11 cellular contexts compared by ENCODE assay signal in the genomic region with DNA sequence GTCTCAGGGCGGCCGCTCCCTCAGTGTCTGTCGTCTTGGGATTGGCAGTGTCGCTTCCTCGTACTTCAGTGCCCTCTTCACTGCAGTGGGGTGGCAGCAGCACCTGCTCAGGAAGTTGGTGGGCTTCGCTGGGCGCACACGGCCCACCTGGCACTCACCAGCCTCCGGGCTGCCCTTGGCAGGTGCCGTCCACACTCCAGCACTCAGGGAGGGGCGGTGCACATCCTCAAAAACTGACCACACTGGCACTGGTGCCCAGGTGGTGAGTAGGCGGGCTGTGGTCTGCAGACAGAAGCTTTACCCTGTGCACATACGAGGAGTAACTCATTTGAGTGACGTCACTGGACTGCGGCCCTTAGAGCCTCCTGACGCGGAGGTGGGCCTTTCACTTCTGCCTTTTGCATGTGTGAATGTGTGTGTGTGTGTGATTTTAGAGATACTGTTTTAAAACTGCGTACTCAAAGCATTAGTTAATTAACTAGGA.
DNase-seq lines count a peak whose midpoint lies in the region; ATAC-seq, FAIRE-seq and TF ChIP-seq lines count a peak whose summit lies in the region.
"Had no signal": no experiment of that assay in that cellular context is flagged by ENCODE, and none has a peak within 500 bp of the region (broad histone marks: within the 10 kb centered on the region; RNA-seq: fewer than 3 reads in every experiment).

No MANE protein-coding gene starts in this region.

- H2AFZ ChIP-seq in GM12878 (ENCODE audit: control insufficient read depth, low read depth, low read length) = peak overlapping the region; percentile 56

- POLR2A ChIA-PET in GM10248 (lab: Yijun Ruan, JAX) = no interaction called here
- POLR2A ChIA-PET in GM12878 (lab: Charles Lee) = no interaction called here

- intact Hi-C loops in GM12878 (cut with micrococcal nuclease; ENCODE audit: unreplicated experiment) = loop anchor here (10.0 kb wide), 1 partner anchor 91 kb away; the partner anchor contains the start of gene BANP

- RAD21 ChIA-PET in GM12878 (lab: Charles Lee; ENCODE audit: unreplicated experiment) = no interaction called here

- no peaks in the 10 kb centered on the region for H4K20me1 ChIP-seq in GM12878 (ENCODE audit: control insufficient read depth, insufficient read depth)

- CTCF ChIA-PET in GM10248 (lab: Yijun Ruan, JAX) (no interaction called here), GM12878 (lab: Yijun Ruan, JAX) (interaction anchor here (0.6 kb wide), 1 partner anchor 812 kb away, joined by 3 read pairs; no protein-coding TSS in a partner anchor)

- peak; percentile 90 to 99; a peak in 3 of 4 replicates for TF ChIP-seq EP300 in GM12878 (IDR thresholded peaks at IDR 0.05; ENCODE audit: borderline replicate concordance in 1 of 2, control insufficient read depth in 1 of 2, low read depth in 2 of 2, low read length in 2 of 2)

- FAIRE-seq in GM12878 (lab: Jason Lieb, UNC) = no peak
- FAIRE-seq: pancreas had no signal

- no peaks in the 10 kb centered on the region for H3K9me3 ChIP-seq in GM12878 (replicated peaks; ENCODE audit: control insufficient read depth, insufficient read depth, low read length)
- H3K9me3 ChIP-seq: pancreas had no signal

- no peaks in the 10 kb centered on the region for H3K79me2 ChIP-seq in GM12878 (ENCODE audit: control insufficient read depth, insufficient read depth, low read length)

- no peak for TF ChIP-seq POLR2A in GM12878 (IDR thresholded peaks at IDR 0.05; ENCODE audit: low read depth, low read length)

- H3K4me1 ChIP-seq in GM12878 (ENCODE audit: control insufficient read depth, insufficient read depth, low read length) = peaks cover 23% of the 10 kb centered on the region
- H3K4me1 ChIP-seq: pancreas had no signal

- H3K27me3 ChIP-seq in GM12878 (replicated peaks in 1 of 2; ENCODE audit: control insufficient read depth in 2 of 2, insufficient read depth in 2 of 2, low read length in 1 of 2) = no peaks in the 10 kb centered on the region
- H3K27me3 ChIP-seq: cardiac muscle cell, pancreas had no signal

- 11% methylated on average over 18 of the region's 18 CpGs for WGBS in GM12878 (ENCODE audit: insufficient coverage, insufficient replicate concordance, low lambda C conversion rate, missing lambda C conversion rate)

- no TSS peak for BruUV-seq in GM12878 (replicated peaks; lab: Mats Ljungman, UMichigan)

- no peak for TF ChIP-seq CTCF in GM10248 (IDR thresholded peaks at IDR 0.05; ENCODE audit: control extremely low read depth, extremely low read depth, low read depth, missing control alignments)
- TF ChIP-seq CTCF in GM12878 (IDR thresholded peaks at IDR 0.05 in 2 of 3, conservative IDR thresholded peaks at IDR 0.05 in 1 of 3; ENCODE audit: control insufficient read depth in 2 of 3, extremely low read depth in 1 of 3, insufficient read depth in 1 of 3, low read depth in 3 of 3, low read length in 3 of 3) = no peak

- ATAC-seq in GM19395 (IDR thresholded peaks at IDR 0.05; ENCODE audit: unreplicated experiment) = peak; percentile 75
- peak; percentile 64 for ATAC-seq in HG03060 (IDR thresholded peaks at IDR 0.05; ENCODE audit: low read depth, unreplicated experiment)
- ATAC-seq in GM12878 = peak; percentile 87

- no peak for TF ChIP-seq RAD21 in GM12878 (IDR thresholded peaks at IDR 0.05; ENCODE audit: insufficient read depth, low read depth, low read length)

- in situ Hi-C loops in GM12878 (cut with MboI) = no loop called here

- H3K4me2 ChIP-seq in GM12878 (ENCODE audit: control insufficient read depth, insufficient read depth) = peak overlapping the region; percentile 54

- 0 out of 2 replicates have a peak overlapping the region, but pooled peaks have one; percentile 10 for H3K9ac ChIP-seq in GM12878 (ENCODE audit: control insufficient read depth, insufficient read depth, low read length)

- H3K27ac ChIP-seq in GM12878 (ENCODE audit: control insufficient read depth, insufficient read depth) = peak overlapping the region; percentile 58
- H3K27ac ChIP-seq: cardiac muscle cell, pancreas had no signal

- DNase-seq in GM10248 (ENCODE audit: extremely low spot score) (peak; percentile 86), GM12878 (ENCODE audit: low read depth, low spot score) (peak; percentile 86), SIG-M5 (lab: John Stamatoyannopoulos, UW) (no peak), NCI-H1105 treated with DMSO at 0.1 percent for 48 hours (lab: John Stamatoyannopoulos, UW) (no peak), NCI-H774 (lab: John Stamatoyannopoulos, UW) (no peak), NCI-H2196 treated with DMSO at 0.1 percent for 48 hours (lab: John Stamatoyannopoulos, UW; ENCODE audit: unreplicated experiment) (no peak)
- DNase-seq: activated CD4-positive, alpha-beta T cell treated with anti-CD3 and anti-CD28 coated beads, Interleukin-2, amount 10 ng/mL, durations not matched to agents 7 days and 5 days had no signal

- no peak overlapping the region for H3K4me3 ChIP-seq in GM12878
- H3K4me3 ChIP-seq: cardiac muscle cell, pancreas had no signal

- H3K36me3 ChIP-seq in GM12878 (ENCODE audit: control insufficient read depth in 2 of 2, insufficient read depth in 2 of 2, low read length in 1 of 2) = peaks cover 1 to 3% of the 10 kb centered on the region in 2 experiments; a peak in 2 of 4 replicates
- H3K36me3 ChIP-seq: cardiac muscle cell, pancreas had no signal

- SMC1A ChIA-PET in GM12878 (lab: Charles Lee; ENCODE audit: uncharacterized antibody, unreplicated experiment) = no interaction called here

TF ChIP-seq in GM12878, 131 proteins besides CTCF, POLR2A, EP300 and RAD21 (continues in another document):
- TF ChIP-seq ZNF24 (IDR thresholded peaks at IDR 0.05) (0 out of 2 replicates have a peak, but pooled peaks have one; percentile 36), LARP7 (IDR thresholded peaks at IDR 0.05) (no peak), SMARCA5 (IDR thresholded peaks at IDR 0.05) (peak; percentile 61; the same call in 1 of the 2 replicates), TBL1XR1 (IDR thresholded peaks at IDR 0.05; ENCODE audit: low read depth, low read length) (no peak), MXI1 (IDR thresholded peaks at IDR 0.05; ENCODE audit: low read depth, low read length) (no peak), ZBED1 (IDR thresholded peaks at IDR 0.05; ENCODE audit: borderline replicate concordance) (no peak), SPI1 (IDR thresholded peaks at IDR 0.05; ENCODE audit: borderline replicate concordance, insufficient read depth, low read depth, low read length) (peak; percentile 91), MEF2A (IDR thresholded peaks at IDR 0.05; ENCODE audit: insufficient read depth, low read depth, low read length) (no peak), MTA3 (IDR thresholded peaks at IDR 0.05; ENCODE audit: borderline replicate concordance, low read length) (no peak), BRCA1 (IDR thresholded peaks at IDR 0.05; ENCODE audit: low read depth, low read length) (no peak), RFX5 (IDR thresholded peaks at IDR 0.05; ENCODE audit: low read depth, low read length) (no peak), NFIC (IDR thresholded peaks at IDR 0.05; ENCODE audit: low read depth, low read length) (0 out of 2 replicates have a peak, but pooled peaks have one; percentile 35), NFXL1 (IDR thresholded peaks at IDR 0.05; ENCODE audit: borderline replicate concordance) (no peak), TARDBP (IDR thresholded peaks at IDR 0.05; ENCODE audit: borderline replicate concordance) (no peak), MAX (IDR thresholded peaks at IDR 0.05; ENCODE audit: low read depth, low read length) (no peak), MYC (IDR thresholded peaks at IDR 0.05; ENCODE audit: insufficient read depth, insufficient read length, insufficient replicate concordance, low read length, severe bottlenecking) (no peak), HSF1 (IDR thresholded peaks at IDR 0.05; ENCODE audit: low read depth, low read length) (no peak), CEBPB (IDR thresholded peaks at IDR 0.05; ENCODE audit: borderline replicate concordance in 1 of 2, low read depth in 2 of 2, low read length in 2 of 2) (no peak), MYB (IDR thresholded peaks at IDR 0.05; ENCODE audit: borderline replicate concordance, low read depth, low read length) (0 out of 2 replicates have a peak, but pooled peaks have one; percentile 48)
- TF ChIP-seq, protein P1, sequence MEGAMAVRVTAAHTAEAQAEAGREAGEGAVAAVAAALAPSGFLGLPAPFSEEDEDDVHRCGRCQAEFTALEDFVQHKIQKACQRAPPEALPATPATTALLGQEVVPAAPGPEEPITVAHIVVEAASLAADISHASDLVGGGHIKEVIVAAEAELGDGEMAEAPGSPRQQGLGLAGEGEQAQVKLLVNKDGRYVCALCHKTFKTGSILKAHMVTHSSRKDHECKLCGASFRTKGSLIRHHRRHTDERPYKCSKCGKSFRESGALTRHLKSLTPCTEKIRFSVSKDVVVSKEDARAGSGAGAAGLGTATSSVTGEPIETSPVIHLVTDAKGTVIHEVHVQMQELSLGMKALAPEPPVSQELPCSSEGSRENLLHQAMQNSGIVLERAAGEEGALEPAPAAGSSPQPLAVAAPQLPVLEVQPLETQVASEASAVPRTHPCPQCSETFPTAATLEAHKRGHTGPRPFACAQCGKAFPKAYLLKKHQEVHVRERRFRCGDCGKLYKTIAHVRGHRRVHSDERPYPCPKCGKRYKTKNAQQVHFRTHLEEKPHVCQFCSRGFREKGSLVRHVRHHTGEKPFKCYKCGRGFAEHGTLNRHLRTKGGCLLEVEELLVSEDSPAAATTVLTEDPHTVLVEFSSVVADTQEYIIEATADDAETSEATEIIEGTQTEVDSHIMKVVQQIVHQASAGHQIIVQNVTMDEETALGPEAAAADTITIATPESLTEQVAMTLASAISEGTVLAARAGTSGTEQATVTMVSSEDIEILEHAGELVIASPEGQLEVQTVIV (IDR thresholded peaks at IDR 0.05; ENCODE audit: borderline replicate concordance, partially characterized antibody) = no peak

Comparison
In these comparisons a context has a peak if more than half of its experiments do, and no peak if none do; other contexts are left out.
1. DNase-seq: peak in GM10248 (single experiment) and GM12878 (single experiment); none in SIG-M5 (single experiment), NCI-H1105 treated with DMSO at 0.1 percent for 48 hours (single experiment), NCI-H774 (single experiment) and NCI-H2196 treated with DMSO at 0.1 percent for 48 hours (single experiment).
2. Peak in every context shown above with its lines, with median percentiles within 50 percentile points of each other: ATAC-seq.